Comparison of ENCODE assay signal across 17 cellular contexts in genomic region chr18:34990571-34990970, GRCh38. TPM values are rescaled to one million over a fixed set of nuclear protein-coding genes. Genes with fewer than 3 reads are reported as not detected.
DNase-seq lines count a peak whose midpoint lies in the region; FAIRE-seq and TF ChIP-seq lines count a peak whose summit lies in the region.
"Had no signal": no experiment of that assay in that cellular context is flagged by ENCODE, and none has a peak within 500 bp of the region (broad histone marks: within the 10 kb centered on the region; RNA-seq: fewer than 3 reads in every experiment).

No MANE protein-coding gene starts in this region.

- H3K79me2 ChIP-seq in endothelial cell of umbilical vein (ENCODE audit: control insufficient read depth, insufficient read depth, low read length), result no peaks in the 10 kb centered on the region

- no peak overlapping the region for H2BK5ac ChIP-seq in neuronal stem cell (ENCODE audit: low read length)

- no peak overlapping the region for H3K14ac ChIP-seq in neuronal stem cell (ENCODE audit: low read length)

- no peak overlapping the region for H4K8ac ChIP-seq in neuronal stem cell (ENCODE audit: low read depth, low read length)

- no peaks in the 10 kb centered on the region for H3K27me3 Mint-ChIP-seq in endothelial cell (ENCODE audit: unreplicated experiment)
- H3K27me3 Mint-ChIP-seq: T-cell had no signal

- FAIRE-seq in endothelial cell of umbilical vein (lab: Jason Lieb, UNC), result no peak

- dilution Hi-C loops in endothelial cell of umbilical vein (cut with MboI; ENCODE audit: extremely low pct_ligation_motif_present, low sequenced_read_pairs), result no loop called here

- POLR2A ChIA-PET in endothelial cell of umbilical vein (lab: Charles Lee), result no interaction called here

- H3K4me2 ChIP-seq in endothelial cell of umbilical vein (ENCODE audit: insufficient read depth, low read length), result no peak overlapping the region
- no peak overlapping the region for H3K4me2 ChIP-seq in neuronal stem cell (ENCODE audit: insufficient read depth, low read length, poor library complexity, severe bottlenecking)
- H3K4me2 ChIP-seq: KMS-11 had no signal

- no peaks in the 10 kb centered on the region for H3K36me3 Mint-ChIP-seq in endothelial cell (ENCODE audit: low read depth, unreplicated experiment)
- H3K36me3 Mint-ChIP-seq: T-cell had no signal

- no peak overlapping the region for H2AK5ac ChIP-seq in neuronal stem cell (ENCODE audit: low read depth, low read length)

- H3K4me3 ChIP-seq in endothelial cell of umbilical vein (replicated peaks in 1 of 3; ENCODE audit: insufficient read depth in 1 of 3, low read depth in 1 of 3, low read length in 3 of 3) (no peak overlapping the region), neuronal stem cell (ENCODE audit: low read length in 2 of 2) (no peak overlapping the region)

- no peaks in the 10 kb centered on the region for H4K20me1 ChIP-seq in endothelial cell of umbilical vein (replicated peaks; ENCODE audit: control insufficient read depth, extremely low read depth, insufficient read depth, low read length)

- no peak overlapping the region for H3K4me3 Mint-ChIP-seq in endothelial cell (ENCODE audit: unreplicated experiment)
- H3K4me3 Mint-ChIP-seq: H9, T-cell had no signal

- H3K9ac ChIP-seq in endothelial cell of umbilical vein (replicated peaks; ENCODE audit: extremely low read depth, insufficient read depth, low read length) (no peak overlapping the region), neuronal stem cell (ENCODE audit: low read depth, low read length, poor library complexity) (no peak overlapping the region)
- H3K9ac ChIP-seq: KMS-11 had no signal

- H3K4me1 Mint-ChIP-seq in endothelial cell (ENCODE audit: unreplicated experiment), result no peaks in the 10 kb centered on the region
- H3K4me1 Mint-ChIP-seq: H9 had no signal

- H3K36me3 ChIP-seq in endothelial cell of umbilical vein (ENCODE audit: control insufficient read depth in 2 of 2, extremely low read depth in 1 of 2, insufficient read depth in 2 of 2, low read length in 2 of 2), result no peaks in the 10 kb centered on the region
- H3K36me3 ChIP-seq in neuronal stem cell (replicated peaks in 1 of 2; ENCODE audit: control insufficient read depth in 2 of 2, insufficient read depth in 2 of 2, low read length in 2 of 2), result no peaks in the 10 kb centered on the region
- H3K36me3 ChIP-seq: neutrophil had no signal

- H3K27me3 ChIP-seq in endothelial cell of umbilical vein (ENCODE audit: control insufficient read depth in 2 of 2, insufficient read depth in 2 of 2, low read length in 2 of 2) (peaks cover 3 to 9% of the 10 kb centered on the region in 2 experiments), neuronal stem cell (ENCODE audit: control insufficient read depth in 3 of 3, insufficient read depth in 3 of 3, low read depth in 1 of 3, low read length in 3 of 3) (no peaks in the 10 kb centered on the region)
- H3K27me3 ChIP-seq: neutrophil had no signal

- no TSS peak for BruUV-seq in endothelial cell of umbilical vein (replicated peaks; lab: Mats Ljungman, UMichigan)

- no peak overlapping the region for H2BK120ac ChIP-seq in neuronal stem cell (ENCODE audit: low read depth, low read length)

- no peak for TF ChIP-seq POLR2A in endothelial cell of umbilical vein (IDR thresholded peaks at IDR 0.05; ENCODE audit: low read depth, low read length)

- H2AFZ ChIP-seq in endothelial cell of umbilical vein (ENCODE audit: low read depth, low read length) (no peak overlapping the region), neuronal stem cell (ENCODE audit: low read length) (no peak overlapping the region)

- H3K9me3 ChIP-seq in endothelial cell of umbilical vein (replicated peaks; ENCODE audit: control insufficient read depth, insufficient read depth, low read length), result no peaks in the 10 kb centered on the region
- no peaks in the 10 kb centered on the region for H3K9me3 ChIP-seq in neuronal stem cell (replicated peaks in 1 of 2; ENCODE audit: control insufficient read depth in 2 of 2, insufficient read depth in 1 of 2, low read depth in 1 of 2, low read length in 2 of 2)
- H3K9me3 ChIP-seq: neutrophil had no signal

- intact Hi-C loops in endothelial cell of umbilical vein (cut with micrococcal nuclease), result no loop called here

- H2BK15ac ChIP-seq in neuronal stem cell (ENCODE audit: low read length), result no peak overlapping the region

- no peak overlapping the region for H2BK12ac ChIP-seq in neuronal stem cell (ENCODE audit: low read length)

- no peaks in the 10 kb centered on the region for H3K79me1 ChIP-seq in neuronal stem cell (ENCODE audit: low read depth, low read length)

- H3K9me1 ChIP-seq in endothelial cell of umbilical vein (replicated peaks; ENCODE audit: control insufficient read depth, extremely low read depth, insufficient read depth, low read length), result peaks cover 2% of the 10 kb centered on the region

- H3K27ac ChIP-seq in endothelial cell of umbilical vein (ENCODE audit: insufficient read depth, low read depth, low read length) (no peak overlapping the region), neuronal stem cell (replicated peaks; ENCODE audit: low read length) (no peak overlapping the region)
- H3K27ac ChIP-seq: KMS-11, neutrophil had no signal

- TF ChIP-seq CTCF in endothelial cell of umbilical vein (IDR thresholded peaks at IDR 0.05; ENCODE audit: extremely low read depth in 1 of 2, insufficient read depth in 1 of 2, low read depth in 1 of 2, low read length in 2 of 2), result no peak
- TF ChIP-seq CTCF in endothelial cell (IDR thresholded peaks at IDR 0.05; ENCODE audit: unreplicated experiment), result no peak

- H3K27ac Mint-ChIP-seq in endothelial cell (ENCODE audit: unreplicated experiment), result no peak overlapping the region
- H3K27ac Mint-ChIP-seq: H9, T-cell had no signal

- H3K23ac ChIP-seq in neuronal stem cell (ENCODE audit: low read depth, low read length, poor library complexity), result no peak overlapping the region

- CTCF ChIA-PET in endothelial cell of umbilical vein (lab: Charles Lee), result no interaction called here

- no peak overlapping the region for H3K18ac ChIP-seq in neuronal stem cell (ENCODE audit: low read length)

- H3K4me1 ChIP-seq in endothelial cell of umbilical vein (ENCODE audit: control insufficient read depth, extremely low read depth, insufficient read depth, low read length) (no peaks in the 10 kb centered on the region), neuronal stem cell (ENCODE audit: control insufficient read depth in 2 of 2, insufficient read depth in 1 of 2, low read depth in 1 of 2, low read length in 2 of 2) (peaks cover 2 to 5% of the 10 kb centered on the region in 2 donors)

- no peak overlapping the region for H3K4ac ChIP-seq in neuronal stem cell (ENCODE audit: low read length)

- WGBS in neuronal stem cell (ENCODE audit: extremely low coverage in 2 of 2, insufficient read length in 2 of 2, insufficient replicate concordance in 1 of 2), 2 donors, result no CpG with 5 or more reads among the region's 4 CpGs

- peak; percentile 83 for DNase-seq in EH (ENCODE audit: low read depth)
- DNase-seq in SK-MEL-5 (ENCODE audit: low read depth, low spot score), result peak; percentile 11
- peak; percentile 20 for DNase-seq in endothelial cell of umbilical vein (ENCODE audit: low read depth, low spot score)
- peak; percentile 55 for DNase-seq in myocyte (ENCODE audit: low read depth)
- DNase-seq in neuronal stem cell (ENCODE audit: low spot score), result no peak
- DNase-seq in endothelial cell (ENCODE audit: low spot score), result no peak
- DNase-seq in activated naive CD4-positive, alpha-beta T cell treated with Interleukin-2 at 50 U/mL for 16 hours, result no peak
- no peak for DNase-seq in NCI-H446 treated with DMSO at 0.1 percent for 48 hours (lab: John Stamatoyannopoulos, UW)
- DNase-seq: activated CD8-positive, alpha-beta memory T cell treated with anti-CD3 and anti-CD28 coated beads for 24 hours; cortex of kidney; H9; NCI-H187; NCI-H524; stimulated activated CD4-positive, alpha-beta T cell treated with anti-CD3 and anti-CD28 coated beads, Interleukin-12 subunit alpha, Interleukin-12 subunit beta, amount 100 ng/mL, for 4 hours; T-cell had no signal

- in situ Hi-C loops in SK-MEL-5 (cut with HindIII; ENCODE audit: low pct_unique_long_range_greater_than_20kb, low sequenced_read_pairs), result no loop called here

- no peak overlapping the region for H4K91ac ChIP-seq in neuronal stem cell (ENCODE audit: low read depth, low read length, poor library complexity)

- H3K9me3 Mint-ChIP-seq in endothelial cell (ENCODE audit: unreplicated experiment), result no peaks in the 10 kb centered on the region
- H3K9me3 Mint-ChIP-seq: T-cell had no signal

TF ChIP-seq in endothelial cell of umbilical vein, 7 proteins besides CTCF, POLR2A, EP300 and RAD21:
- TF ChIP-seq FOS (IDR thresholded peaks at IDR 0.05; ENCODE audit: borderline replicate concordance, insufficient read depth, low read length) (peak; percentile 49), GATA2 (IDR thresholded peaks at IDR 0.05; ENCODE audit: insufficient read depth, insufficient read length, low read depth, low read length) (no peak)

RNA-seq across cellular contexts. Expression of gene MAPRE2, which starts 50.6 kb away (rescaled TPM):
- total RNA-seq in SK-MEL-5 (2014; rRNA removed; shearing (Covaris generic)), result 20.0 and 25.9 TPM in 2 replicates
- polyA plus RNA-seq in SK-MEL-5 (2015; cell fraction: cytosol; rRNA removed), result 23.0 and 32.7 TPM in 2 replicates
- 11.6 and 16.7 TPM in 2 replicates for polyA plus RNA-seq in SK-MEL-5 (2015; cell fraction: nucleus; rRNA removed)
- total RNA-seq in endothelial cell of umbilical vein (111 and 117 TPM in 2 replicates), myocyte (22.7 and 38.2 TPM in 2 replicates), endothelial cell (ENCODE audit: unreplicated experiment) (73.0 TPM)
- polyA plus RNA-seq in endothelial cell of umbilical vein, result 141 and 148 TPM in 2 replicates
- polyA plus RNA-seq in endothelial cell of umbilical vein (2011; cell fraction: cytosol; rRNA removed), result 144 and 152 TPM in 2 replicates
- 140 and 156 TPM in 2 replicates for polyA plus RNA-seq in endothelial cell of umbilical vein (2011; cell fraction: nucleus; rRNA removed)
- polyA plus RNA-seq in endothelial cell of umbilical vein (2012), result 85.6 and 119 TPM in 2 replicates
- polyA minus RNA-seq in endothelial cell of umbilical vein, result 256 and 277 TPM in 2 replicates
- polyA minus RNA-seq in endothelial cell of umbilical vein (2011; cell fraction: cytosol; rRNA and poly(A)+ RNA removed), result 18.7 TPM
- polyA minus RNA-seq in endothelial cell of umbilical vein (2011; cell fraction: nucleus; rRNA and poly(A)+ RNA removed), result 306 and 317 TPM in 2 replicates
- 18.0 TPM for polyA plus RNA-seq in myocyte (2012)
- 28.2 TPM for polyA plus RNA-seq in neuronal stem cell (2013, experiment 1 of 2)
- 29.4 TPM for polyA plus RNA-seq in neuronal stem cell (2013, experiment 2 of 2)

Comparison
In these comparisons a context has a peak if more than half of its experiments do, and no peak if none do; other contexts are left out.
1. DNase-seq: peak in EH (single experiment), SK-MEL-5 (single experiment), endothelial cell of umbilical vein (single experiment) and myocyte (single experiment); none in neuronal stem cell (single experiment), endothelial cell (single experiment), activated naive CD4-positive, alpha-beta T cell treated with Interleukin-2 at 50 U/mL for 16 hours (single experiment) and NCI-H446 treated with DMSO at 0.1 percent for 48 hours (single experiment).